Comparison of ENCODE assay signal across 1 cellular context in genomic region chr1:212244441-212244840, GRCh38.
TF ChIP-seq lines count a peak whose summit lies in the region.

No MANE protein-coding gene starts in this region.

TF ChIP-seq in HepG2, 621 proteins besides CTCF, POLR2A, EP300 and RAD21 (continued from another document):
- TF ChIP-seq, protein P1, sequence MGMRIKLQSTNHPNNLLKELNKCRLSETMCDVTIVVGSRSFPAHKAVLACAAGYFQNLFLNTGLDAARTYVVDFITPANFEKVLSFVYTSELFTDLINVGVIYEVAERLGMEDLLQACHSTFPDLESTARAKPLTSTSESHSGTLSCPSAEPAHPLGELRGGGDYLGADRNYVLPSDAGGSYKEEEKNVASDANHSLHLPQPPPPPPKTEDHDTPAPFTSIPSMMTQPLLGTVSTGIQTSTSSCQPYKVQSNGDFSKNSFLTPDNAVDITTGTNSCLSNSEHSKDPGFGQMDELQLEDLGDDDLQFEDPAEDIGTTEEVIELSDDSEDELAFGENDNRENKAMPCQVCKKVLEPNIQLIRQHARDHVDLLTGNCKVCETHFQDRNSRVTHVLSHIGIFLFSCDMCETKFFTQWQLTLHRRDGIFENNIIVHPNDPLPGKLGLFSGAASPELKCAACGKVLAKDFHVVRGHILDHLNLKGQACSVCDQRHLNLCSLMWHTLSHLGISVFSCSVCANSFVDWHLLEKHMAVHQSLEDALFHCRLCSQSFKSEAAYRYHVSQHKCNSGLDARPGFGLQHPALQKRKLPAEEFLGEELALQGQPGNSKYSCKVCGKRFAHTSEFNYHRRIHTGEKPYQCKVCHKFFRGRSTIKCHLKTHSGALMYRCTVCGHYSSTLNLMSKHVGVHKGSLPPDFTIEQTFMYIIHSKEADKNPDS (CRISPR knock-in tag; IDR thresholded peaks at IDR 0.05): no peak
- no peak for TF ChIP-seq ZFAT (CRISPR knock-in tag; conservative IDR thresholded peaks at IDR 0.05)
- TF ChIP-seq HMGXB4 (CRISPR knock-in tag; IDR thresholded peaks at IDR 0.05; ENCODE audit: borderline replicate concordance in 1 of 2, low read depth in 1 of 2): 0 out of 4 replicates have a peak, but pooled peaks of 1 of the 2 experiments have one; percentile 33
- 0 out of 2 replicates have a peak, but pooled peaks have one; percentile 34 for TF ChIP-seq BCL6 (CRISPR knock-in tag; IDR thresholded peaks at IDR 0.05)
- no peak for TF ChIP-seq NR2F6 (IDR thresholded peaks at IDR 0.05)
- TF ChIP-seq NR2F6 (CRISPR knock-in tag; IDR thresholded peaks at IDR 0.05): peak; percentile 35; the same call in 1 of the 2 replicates
- peak; percentile 32 for TF ChIP-seq PHF5A (CRISPR knock-in tag; IDR thresholded peaks at IDR 0.05; ENCODE audit: low read depth, unreplicated experiment)
- peak; percentile 47; the same call in 1 of the 2 replicates for TF ChIP-seq RXRB (CRISPR knock-in tag; IDR thresholded peaks at IDR 0.05; ENCODE audit: borderline replicate concordance)
- TF ChIP-seq TGIF2 (CRISPR knock-in tag; IDR thresholded peaks at IDR 0.05): no peak
- TF ChIP-seq SOX5 (CRISPR knock-in tag; IDR thresholded peaks at IDR 0.05; ENCODE audit: borderline replicate concordance): peak; percentile 43; the same call in 1 of the 2 replicates
- TF ChIP-seq AHR (CRISPR knock-in tag; IDR thresholded peaks at IDR 0.05): no peak
- 0 out of 2 replicates have a peak, but pooled peaks have one; percentile 16 for TF ChIP-seq ZNF644 (CRISPR knock-in tag; IDR thresholded peaks at IDR 0.05; ENCODE audit: low read depth)
- TF ChIP-seq TEAD3 (CRISPR knock-in tag; optimal IDR thresholded peaks at IDR 0.05; ENCODE audit: borderline replicate concordance): peak; percentile 70
- TF ChIP-seq ZNF496 (CRISPR knock-in tag; IDR thresholded peaks at IDR 0.05; ENCODE audit: insufficient replicate concordance): no peak
- TF ChIP-seq, protein P2, sequence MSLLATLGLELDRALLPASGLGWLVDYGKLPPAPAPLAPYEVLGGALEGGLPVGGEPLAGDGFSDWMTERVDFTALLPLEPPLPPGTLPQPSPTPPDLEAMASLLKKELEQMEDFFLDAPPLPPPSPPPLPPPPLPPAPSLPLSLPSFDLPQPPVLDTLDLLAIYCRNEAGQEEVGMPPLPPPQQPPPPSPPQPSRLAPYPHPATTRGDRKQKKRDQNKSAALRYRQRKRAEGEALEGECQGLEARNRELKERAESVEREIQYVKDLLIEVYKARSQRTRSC (CRISPR knock-in tag; IDR thresholded peaks at IDR 0.05; ENCODE audit: low read depth): no peak
- peak; percentile 71; the same call in 1 of the 2 replicates for TF ChIP-seq HDAC2 (CRISPR knock-in tag; IDR thresholded peaks at IDR 0.05)
- peak; percentile 59; the same call in 1 of the 2 replicates for TF ChIP-seq ETV5 (CRISPR knock-in tag; IDR thresholded peaks at IDR 0.05; ENCODE audit: borderline replicate concordance)
- TF ChIP-seq SIX1 (CRISPR knock-in tag; IDR thresholded peaks at IDR 0.05; ENCODE audit: borderline replicate concordance): peak; percentile 69; the same call in 1 of the 2 replicates
- no peak for TF ChIP-seq SOX6 (IDR thresholded peaks at IDR 0.05)
- TF ChIP-seq SOX6 (CRISPR knock-in tag; IDR thresholded peaks at IDR 0.05): peak; percentile 33; the same call in 1 of the 2 replicates
- no peak; the same call in 1 of the 2 replicates for TF ChIP-seq ZNF687 (CRISPR knock-in tag; IDR thresholded peaks at IDR 0.05)
- TF ChIP-seq SPEN (CRISPR knock-in tag; IDR thresholded peaks at IDR 0.05; ENCODE audit: low read depth): peak; percentile 58; the same call in 1 of the 2 replicates
- no peak for TF ChIP-seq ZNF468 (CRISPR knock-in tag; IDR thresholded peaks at IDR 0.05)
- TF ChIP-seq ARID4A (CRISPR knock-in tag; IDR thresholded peaks at IDR 0.05; ENCODE audit: borderline replicate concordance): 0 out of 2 replicates have a peak, but pooled peaks have one; percentile 23
- TF ChIP-seq ZUFSP (CRISPR knock-in tag; IDR thresholded peaks at IDR 0.05; ENCODE audit: borderline replicate concordance): no peak
- no peak for TF ChIP-seq AKAP8 (CRISPR knock-in tag; IDR thresholded peaks at IDR 0.05)
TF ChIP-seq in HepG2: peak in this region for 82.
